In the genomic region with DNA sequence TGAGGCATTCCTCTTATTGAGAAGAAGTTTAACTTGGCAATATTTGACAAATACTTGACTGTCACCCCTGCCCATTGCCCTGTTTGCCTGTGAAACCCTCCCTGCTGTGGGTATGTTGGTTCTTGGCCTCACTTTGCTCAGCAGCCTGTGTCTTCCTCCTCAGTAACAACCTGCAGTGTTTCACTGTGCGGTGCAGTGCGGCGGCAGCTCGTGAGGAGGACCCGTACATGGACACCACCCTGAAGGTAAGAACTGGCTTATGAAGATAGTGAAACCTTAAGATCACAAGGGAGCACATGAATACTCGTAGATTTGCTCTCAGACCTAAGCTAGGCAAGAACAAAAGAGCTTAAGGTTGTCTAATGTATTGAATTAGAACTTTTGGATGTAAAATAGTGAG, we compare ENCODE assay signal across 21 cellular contexts.
"Had no signal": no experiment of that assay in that cellular context is flagged by ENCODE, and none has a peak within 500 bp of the region (broad histone marks: within the 10 kb centered on the region; RNA-seq: fewer than 3 reads in every experiment).

No MANE protein-coding gene starts in this region.

- H3K9me3 Mint-ChIP-seq: effector memory CD8-positive, alpha-beta T cell; natural killer cell treated with Interleukin-12 subunit alpha and Interleukin-12 subunit beta and Interleukin-15 and Interleukin-18, amount 100 ng/mL, for 72 hours; neural crest cell had no signal

- DNase-seq: cortex of kidney; effector memory CD8-positive, alpha-beta T cell; head of caudate nucleus; left ventricle myocardium superior; lower lobe of right lung; pancreas; right lobe of liver; stimulated activated CD4-positive, alpha-beta T cell treated with anti-CD3 and anti-CD28 coated beads, Interleukin-12 subunit alpha, Interleukin-12 subunit beta, amount 100 ng/mL, for 4 hours; stimulated activated CD4-positive, alpha-beta T cell treated with anti-CD3 and anti-CD28 coated beads, Interleukin-1b, Interleukin-23, amount 100 ng/mL, for 48 hours; stimulated activated CD4-positive, alpha-beta T cell treated with anti-CD3 and anti-CD28 coated beads, Interleukin-4, amount 100 ng/mL, for 1 hour; stimulated activated CD8-positive, alpha-beta memory T cell treated with anti-CD3 and anti-CD28 coated beads, Interleukin-4, amount 100 ng/mL, for 48 hours; stimulated activated naive CD4-positive, alpha-beta T cell treated with Interleukin-2 at 50 U/mL for 16 hours; stomach; thyroid gland; trophoblast cell had no signal

- FAIRE-seq: frontal cortex, keratinocyte, pancreas had no signal

- H3K36me3 ChIP-seq: right lobe of liver had no signal

- H3K27me3 Mint-ChIP-seq: effector memory CD8-positive, alpha-beta T cell; natural killer cell treated with Interleukin-12 subunit alpha and Interleukin-12 subunit beta and Interleukin-15 and Interleukin-18, amount 100 ng/mL, for 72 hours had no signal

- ATAC-seq: effector memory CD8-positive, alpha-beta T cell; left ventricle myocardium superior; lower lobe of right lung; natural killer cell treated with Interleukin-12 subunit alpha and Interleukin-12 subunit beta and Interleukin-15 and Interleukin-18, amount 100 ng/mL, for 72 hours; pancreas; right lobe of liver had no signal

- H3K4me3 Mint-ChIP-seq: effector memory CD8-positive, alpha-beta T cell; natural killer cell treated with Interleukin-12 subunit alpha and Interleukin-12 subunit beta and Interleukin-15 and Interleukin-18, amount 100 ng/mL, for 72 hours; neural crest cell had no signal

- H3K4me1 ChIP-seq: right lobe of liver had no signal

- H3K27ac ChIP-seq: lower lobe of right lung, neutrophil, pancreas, right lobe of liver, stomach, thyroid gland had no signal

- H3K4me3 ChIP-seq: lower lobe of right lung, pancreas, right lobe of liver, smooth muscle cell, stomach, thyroid gland had no signal

- H3K4me2 ChIP-seq: smooth muscle cell had no signal

- H3K4me1 Mint-ChIP-seq: neural crest cell had no signal

- H3K9me3 ChIP-seq: lower lobe of right lung, neutrophil, pancreas, right lobe of liver, stomach, thyroid gland had no signal

- H3K27ac Mint-ChIP-seq: natural killer cell treated with Interleukin-12 subunit alpha and Interleukin-12 subunit beta and Interleukin-15 and Interleukin-18, amount 100 ng/mL, for 72 hours had no signal

- H3K27me3 ChIP-seq: neutrophil, pancreas, right lobe of liver, stomach, thyroid gland had no signal
